ENCODE assay signal across 10 cellular contexts in genomic region chr6:122401104-122401503, GRCh38. TPM values are rescaled to one million over a fixed set of nuclear protein-coding genes. Genes with fewer than 3 reads are reported as not detected.
DNase-seq lines count a peak whose midpoint lies in the region; ATAC-seq and TF ChIP-seq lines count a peak whose summit lies in the region.
"Had no signal": no experiment of that assay in that cellular context is flagged by ENCODE, and none has a peak within 500 bp of the region (broad histone marks: within the 10 kb centered on the region; RNA-seq: fewer than 3 reads in every experiment).

No MANE protein-coding gene starts in this region.

- in situ Hi-C loops in Panc1 (cut with HindIII; ENCODE audit: low pct_unique_long_range_greater_than_20kb, low sequenced_read_pairs) = no loop called here

- H3K27ac ChIP-seq in Panc1 (ENCODE audit: low read length) = peak overlapping the region; percentile 41

- TF ChIP-seq CTCF in Panc1 (IDR thresholded peaks at IDR 0.05) (no peak), endothelial cell (IDR thresholded peaks at IDR 0.05; ENCODE audit: unreplicated experiment) (no peak), retinal pigment epithelial cell (conservative IDR thresholded peaks at IDR 0.05; ENCODE audit: low read depth, low read length) (no peak)

- peak overlapping the region; percentile 58 for H3K27ac Mint-ChIP-seq in T-helper 2 cell treated with Interferon-gamma antibody and Interleukin-4, amounts not matched to agents 5 μg/mL and 100 μg/mL, for 36 hours
- H3K27ac Mint-ChIP-seq in endothelial cell (ENCODE audit: unreplicated experiment) = no peak overlapping the region

- TSS peak; percentile 57 for BruUV-seq in Panc1 (replicated peaks; lab: Mats Ljungman, UMichigan)

- peaks cover 18% of the 10 kb centered on the region for H3K4me1 ChIP-seq in Panc1 (ENCODE audit: control insufficient read depth, insufficient read depth, low read length)

- no peaks in the 10 kb centered on the region; the same call in 1 of the 2 replicates for H3K36me3 ChIP-seq in Panc1 (ENCODE audit: control insufficient read depth, insufficient read depth, low read length)

- peak overlapping the region; percentile 98 for H3K4me3 Mint-ChIP-seq in T-helper 2 cell treated with Interferon-gamma antibody and Interleukin-4, amounts not matched to agents 5 μg/mL and 100 μg/mL, for 36 hours
- peak overlapping the region; percentile 87 for H3K4me3 Mint-ChIP-seq in endothelial cell (ENCODE audit: unreplicated experiment)

- peaks cover 13% of the 10 kb centered on the region for H3K36me3 Mint-ChIP-seq in T-helper 2 cell treated with Interferon-gamma antibody and Interleukin-4, amounts not matched to agents 5 μg/mL and 100 μg/mL, for 36 hours (ENCODE audit: low read depth)
- no peaks in the 10 kb centered on the region for H3K36me3 Mint-ChIP-seq in endothelial cell (ENCODE audit: low read depth, unreplicated experiment)

- peaks cover 29% of the 10 kb centered on the region for H3K4me1 Mint-ChIP-seq in T-helper 2 cell treated with Interferon-gamma antibody and Interleukin-4, amounts not matched to agents 5 μg/mL and 100 μg/mL, for 36 hours (ENCODE audit: low read depth)
- peaks cover 13% of the 10 kb centered on the region for H3K4me1 Mint-ChIP-seq in endothelial cell (ENCODE audit: unreplicated experiment)

- no peaks in the 10 kb centered on the region for H3K9me3 Mint-ChIP-seq in T-helper 2 cell treated with Interferon-gamma antibody and Interleukin-4, amounts not matched to agents 5 μg/mL and 100 μg/mL, for 36 hours
- no peaks in the 10 kb centered on the region for H3K9me3 Mint-ChIP-seq in endothelial cell (ENCODE audit: unreplicated experiment)

- CTCF ChIA-PET in Panc1 (lab: Charles Lee) = no interaction called here

- intact Hi-C loops in Panc1 (cut with micrococcal nuclease; ENCODE audit: unreplicated experiment) = no loop called here

- no peaks in the 10 kb centered on the region for H3K27me3 Mint-ChIP-seq in T-helper 2 cell treated with Interferon-gamma antibody and Interleukin-4, amounts not matched to agents 5 μg/mL and 100 μg/mL, for 36 hours (ENCODE audit: low read depth)
- peaks cover 2% of the 10 kb centered on the region for H3K27me3 Mint-ChIP-seq in endothelial cell (ENCODE audit: unreplicated experiment)

- DNase-seq in T-helper 2 cell treated with Interferon-gamma antibody and Interleukin-4, amounts not matched to agents 5 μg/mL and 100 μg/mL, for 36 hours (ENCODE audit: low spot score) = no peak
- DNase-seq in T-helper 2 cell (no peak), Panc1 (ENCODE audit: low read depth, low spot score) (no peak), endothelial cell (ENCODE audit: low spot score) (no peak), retinal pigment epithelial cell (ENCODE audit: low read depth) (peak; percentile 30), hypothalamus (lab: John Stamatoyannopoulos, UW) (no peak), iPS-NIHi7 (ENCODE audit: extremely low spot score) (no peak)
- DNase-seq: ACHN; activated effector memory CD4-positive, alpha-beta T cell treated with Interleukin-2 at 50 U/mL for 16 hours had no signal

- no peaks in the 10 kb centered on the region for H3K9me3 ChIP-seq in Panc1 (ENCODE audit: control insufficient read depth, insufficient read depth, low read depth, low read length)

- ATAC-seq in Panc1 (no peak), HG03565 (IDR thresholded peaks at IDR 0.05; ENCODE audit: unreplicated experiment) (no peak)

- POLR2A ChIA-PET in Panc1 (lab: Charles Lee) = no interaction called here

- H3K27me3 ChIP-seq in Panc1 (ENCODE audit: control insufficient read depth, insufficient read depth, low read length) = no peaks in the 10 kb centered on the region

- H3K4me3 ChIP-seq in Panc1 (ENCODE audit: low read depth in 2 of 2, low read length in 2 of 2) = peak overlapping the region; percentile 87 to 96; a peak in 3 of 4 replicates
- peak overlapping the region; percentile 90 for H3K4me3 ChIP-seq in retinal pigment epithelial cell (ENCODE audit: low read length)

RNA-seq across cellular contexts. Expression of gene HSF2, which starts 1.7 kb away (rescaled TPM):
- total RNA-seq in Panc1 (2021; ENCODE audit: unreplicated experiment) (21.1 TPM), endothelial cell (ENCODE audit: unreplicated experiment) (13.9 TPM)
- 12.8 TPM for polyA plus RNA-seq in Panc1 (2012; ENCODE audit: insufficient read length)
